Comparison of ENCODE assay signal across 17 cellular contexts in the genomic region with DNA sequence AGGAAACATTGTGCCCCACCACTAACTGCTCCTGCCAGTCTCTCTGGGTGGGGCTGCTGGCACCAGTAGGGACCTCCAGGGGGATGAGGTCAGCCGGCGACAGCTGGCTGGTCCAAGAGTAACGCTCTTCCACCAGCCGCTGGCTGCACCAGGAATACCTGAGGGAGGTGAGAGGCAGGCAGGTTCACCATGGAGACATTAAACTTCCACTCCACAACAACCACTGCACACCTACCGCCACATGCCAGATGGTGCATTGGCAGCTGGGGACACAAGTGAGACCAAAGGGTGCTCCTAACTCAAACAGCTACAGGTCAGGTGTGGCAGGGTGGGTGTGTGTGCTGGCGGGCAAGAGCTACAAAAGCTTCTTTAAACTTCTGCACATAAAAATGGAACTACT. TPM values are rescaled to one million over a fixed set of nuclear protein-coding genes. Genes with fewer than 3 reads are reported as not detected.
A peak's percentile ranks its signal among the peaks of the same experiment; 100 is the strongest.
DNase-seq lines count a peak whose midpoint lies in the region; ATAC-seq, FAIRE-seq and TF ChIP-seq lines count a peak whose summit lies in the region.
"Had no signal": no experiment of that assay in that cellular context is flagged by ENCODE, and none has a peak within 500 bp of the region (broad histone marks: within the 10 kb centered on the region; RNA-seq: fewer than 3 reads in every experiment).

No MANE protein-coding gene starts in this region.

- no peak for ATAC-seq in GM21390 (IDR thresholded peaks at IDR 0.05; ENCODE audit: unreplicated experiment)
- ATAC-seq: esophagus mucosa, sciatic nerve had no signal

- H3K4me1 ChIP-seq in SJCRH30: peaks cover 26% of the 10 kb centered on the region; the same call in 1 of the 2 replicates
- H3K4me1 ChIP-seq in colonic mucosa: peaks cover 43% of the 10 kb centered on the region
- H3K4me1 ChIP-seq in small intestine (ENCODE audit: control insufficient read depth in 2 of 2, insufficient read depth in 1 of 2, low read depth in 1 of 2, low read length in 1 of 2): peaks cover 16 to 21% of the 10 kb centered on the region in 2 donors

- H3K27me3 ChIP-seq in SJCRH30 (no peaks in the 10 kb centered on the region), colonic mucosa (no peaks in the 10 kb centered on the region), small intestine (ENCODE audit: control insufficient read depth in 2 of 2, insufficient read depth in 2 of 2, low read length in 2 of 2) (no peaks in the 10 kb centered on the region)

- TF ChIP-seq CTCF in colonic mucosa (IDR thresholded peaks at IDR 0.05): no peak

- H3K36me3 ChIP-seq in SJCRH30 (peaks cover 68% of the 10 kb centered on the region), colonic mucosa (peaks cover 35% of the 10 kb centered on the region), small intestine (ENCODE audit: control insufficient read depth in 2 of 2, insufficient read depth in 2 of 2, low read length in 2 of 2) (peaks cover 23 to 32% of the 10 kb centered on the region in 2 donors)

- peaks cover 4% of the 10 kb centered on the region for H3K27me3 Mint-ChIP-seq in activated CD4-positive, alpha-beta T cell treated with anti-CD3 and anti-CD28 coated beads, Interleukin-2, amount 10 ng/mL, durations not matched to agents 24 days and 14 days

- peak overlapping the region in 1 of 2 donors; percentile 73 for H3K9ac ChIP-seq in colonic mucosa (ENCODE audit: low read depth in 2 of 2, low read length in 2 of 2)

- peaks cover 3% of the 10 kb centered on the region for H3K9me3 Mint-ChIP-seq in activated CD4-positive, alpha-beta T cell treated with anti-CD3 and anti-CD28 coated beads, Interleukin-2, amount 10 ng/mL, durations not matched to agents 24 days and 14 days

- H3K36me3 Mint-ChIP-seq in activated CD4-positive, alpha-beta T cell treated with anti-CD3 and anti-CD28 coated beads, Interleukin-2, amount 10 ng/mL, durations not matched to agents 24 days and 14 days (ENCODE audit: low read depth): peaks cover 76% of the 10 kb centered on the region

- H3K9me3 ChIP-seq in SJCRH30 (replicated peaks): no peaks in the 10 kb centered on the region
- H3K9me3 ChIP-seq in colonic mucosa: no peaks in the 10 kb centered on the region
- no peaks in the 10 kb centered on the region for H3K9me3 ChIP-seq in small intestine (ENCODE audit: control insufficient read depth, low read depth)
- H3K9me3 ChIP-seq: neutrophil had no signal

- peak overlapping the region; percentile 69 for H3K4me3 Mint-ChIP-seq in activated CD4-positive, alpha-beta T cell treated with anti-CD3 and anti-CD28 coated beads, Interleukin-2, amount 10 ng/mL, durations not matched to agents 24 days and 14 days

- 18 to 61% (median 31%) methylated on average over 6 of the region's 6 CpGs for WGBS in small intestine, 3 donors

- peaks cover 44% of the 10 kb centered on the region for H3K4me1 Mint-ChIP-seq in activated CD4-positive, alpha-beta T cell treated with anti-CD3 and anti-CD28 coated beads, Interleukin-2, amount 10 ng/mL, durations not matched to agents 24 days and 14 days

- no peak for DNase-seq in activated CD4-positive, alpha-beta T cell treated with anti-CD3 and anti-CD28 coated beads, Interleukin-2, amount 10 ng/mL, durations not matched to agents 24 days and 14 days
- DNase-seq in activated CD4-positive, alpha-beta T cell treated with anti-CD3 and anti-CD28 coated beads, Interleukin-2, amount 50 U/mL, for 4 hours: no peak
- DNase-seq in SJCRH30 (no peak), colonic mucosa (peak; percentile 76), small intestine (peak; percentile 80), DMS153 treated with DMSO at 0.1 percent for 48 hours (lab: John Stamatoyannopoulos, UW; ENCODE audit: unreplicated experiment) (no peak)
- DNase-seq in activated CD4-positive, CD25-positive, alpha-beta regulatory T cell (lab: John Stamatoyannopoulos, UW): no peak
- DNase-seq: cortex of kidney, GOT3, hippocampal formation, NCI-H187, NCI-H774, T1000 had no signal

- intact Hi-C loops in activated CD4-positive, alpha-beta T cell treated with anti-CD3 and anti-CD28 coated beads, Interleukin-2, amount 10 ng/mL, durations not matched to agents 24 days and 14 days (cut with micrococcal nuclease): loop anchor here (5.0 to 10.0 kb wide), 4 partner anchors 123 to 1605 kb away; a partner anchor contains a TSS
- intact Hi-C loops in colonic mucosa (cut with DNase I): no loop called here

- H3K27ac ChIP-seq in SJCRH30 (peak overlapping the region; percentile 80), colonic mucosa (peak overlapping the region; percentile 50), small intestine (ENCODE audit: low read depth in 1 of 2, low read length in 1 of 2) (peak overlapping the region in 1 of 2 donors; percentile 58)
- H3K27ac ChIP-seq: neutrophil had no signal

- peak overlapping the region; percentile 74 for H3K27ac Mint-ChIP-seq in activated CD4-positive, alpha-beta T cell treated with anti-CD3 and anti-CD28 coated beads, Interleukin-2, amount 10 ng/mL, durations not matched to agents 24 days and 14 days

- no peak for FAIRE-seq in small intestine (lab: Jason Lieb, UNC)

- no peak overlapping the region for H3K4me3 ChIP-seq in SJCRH30
- H3K4me3 ChIP-seq in colonic mucosa: no peak overlapping the region
- H3K4me3 ChIP-seq in small intestine (ENCODE audit: low read depth in 1 of 2, low read length in 2 of 2): no peak overlapping the region

RNA-seq across cellular contexts. Expression of a gene that starts 4.5 kb away (rescaled TPM):
- 124 and 134 TPM in 2 replicates for total RNA-seq in activated CD4-positive, alpha-beta T cell treated with anti-CD3 and anti-CD28 coated beads, Interleukin-2, amount 10 ng/mL, durations not matched to agents 24 days and 14 days
- total RNA-seq in SJCRH30 (2014; rRNA removed; shearing (Covaris generic)): 47.0 and 50.5 TPM in 2 replicates
- total RNA-seq in colonic mucosa: 10 to 100 TPM; 70.8 to 86.8 TPM
- 10 to 100 TPM; 33.0 to 47.0 (median 37.3) TPM for polyA plus RNA-seq in small intestine

Comparison
In these comparisons a context has a peak if more than half of its experiments do, and no peak if none do; other contexts are left out.
1. DNase-seq: peak in colonic mucosa (single experiment) and small intestine (single experiment); none in activated CD4-positive, alpha-beta T cell treated with anti-CD3 and anti-CD28 coated beads, Interleukin-2, amount 10 ng/mL, durations not matched to agents 24 days and 14 days (single experiment), activated CD4-positive, alpha-beta T cell treated with anti-CD3 and anti-CD28 coated beads, Interleukin-2, amount 50 U/mL, for 4 hours (0 of 2), SJCRH30 (0 of 2), DMS153 treated with DMSO at 0.1 percent for 48 hours (single experiment) and activated CD4-positive, CD25-positive, alpha-beta regulatory T cell (0 of 4).